Comparison of ENCODE assay signal across 1 cellular context in genomic region chr1:155326020-155326526, GRCh38.
TF ChIP-seq lines count a peak whose summit lies in the region.

No MANE protein-coding gene starts in this region.

TF ChIP-seq in WTC11, 78 proteins besides CTCF, POLR2A, EP300 and RAD21 (continued from another document):
- TF ChIP-seq, protein P1, sequence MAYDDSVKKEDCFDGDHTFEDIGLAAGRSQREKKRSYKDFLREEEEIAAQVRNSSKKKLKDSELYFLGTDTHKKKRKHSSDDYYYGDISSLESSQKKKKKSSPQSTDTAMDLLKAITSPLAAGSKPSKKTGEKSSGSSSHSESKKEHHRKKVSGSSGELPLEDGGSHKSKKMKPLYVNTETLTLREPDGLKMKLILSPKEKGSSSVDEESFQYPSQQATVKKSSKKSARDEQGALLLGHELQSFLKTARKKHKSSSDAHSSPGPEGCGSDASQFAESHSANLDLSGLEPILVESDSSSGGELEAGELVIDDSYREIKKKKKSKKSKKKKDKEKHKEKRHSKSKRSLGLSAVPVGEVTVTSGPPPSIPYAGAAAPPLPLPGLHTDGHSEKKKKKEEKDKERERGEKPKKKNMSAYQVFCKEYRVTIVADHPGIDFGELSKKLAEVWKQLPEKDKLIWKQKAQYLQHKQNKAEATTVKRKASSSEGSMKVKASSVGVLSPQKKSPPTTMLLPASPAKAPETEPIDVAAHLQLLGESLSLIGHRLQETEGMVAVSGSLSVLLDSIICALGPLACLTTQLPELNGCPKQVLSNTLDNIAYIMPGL (CRISPR knock-in tag; IDR thresholded peaks at IDR 0.05) = no peak
- TF ChIP-seq ZNF671 (CRISPR knock-in tag; IDR thresholded peaks at IDR 0.05) (no peak), AFF4 (CRISPR knock-in tag; IDR thresholded peaks at IDR 0.05; ENCODE audit: borderline replicate concordance) (no peak), HMGA2 (CRISPR knock-in tag; IDR thresholded peaks at IDR 0.05) (no peak), NR2C2 (CRISPR knock-in tag; IDR thresholded peaks at IDR 0.05) (no peak), NR1H2 (CRISPR knock-in tag; IDR thresholded peaks at IDR 0.05) (no peak), OVOL2 (CRISPR knock-in tag; IDR thresholded peaks at IDR 0.05; ENCODE audit: borderline replicate concordance) (no peak), TCF7 (CRISPR knock-in tag; IDR thresholded peaks at IDR 0.05; ENCODE audit: low read depth) (no peak)
- TF ChIP-seq, protein P2, sequence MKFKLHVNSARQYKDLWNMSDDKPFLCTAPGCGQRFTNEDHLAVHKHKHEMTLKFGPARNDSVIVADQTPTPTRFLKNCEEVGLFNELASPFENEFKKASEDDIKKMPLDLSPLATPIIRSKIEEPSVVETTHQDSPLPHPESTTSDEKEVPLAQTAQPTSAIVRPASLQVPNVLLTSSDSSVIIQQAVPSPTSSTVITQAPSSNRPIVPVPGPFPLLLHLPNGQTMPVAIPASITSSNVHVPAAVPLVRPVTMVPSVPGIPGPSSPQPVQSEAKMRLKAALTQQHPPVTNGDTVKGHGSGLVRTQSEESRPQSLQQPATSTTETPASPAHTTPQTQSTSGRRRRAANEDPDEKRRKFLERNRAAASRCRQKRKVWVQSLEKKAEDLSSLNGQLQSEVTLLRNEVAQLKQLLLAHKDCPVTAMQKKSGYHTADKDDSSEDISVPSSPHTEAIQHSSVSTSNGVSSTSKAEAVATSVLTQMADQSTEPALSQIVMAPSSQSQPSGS (CRISPR knock-in tag; IDR thresholded peaks at IDR 0.05; ENCODE audit: borderline replicate concordance, low read depth) = no peak
